Comparison of ENCODE assay signal across 10 cellular contexts in the genomic region with DNA sequence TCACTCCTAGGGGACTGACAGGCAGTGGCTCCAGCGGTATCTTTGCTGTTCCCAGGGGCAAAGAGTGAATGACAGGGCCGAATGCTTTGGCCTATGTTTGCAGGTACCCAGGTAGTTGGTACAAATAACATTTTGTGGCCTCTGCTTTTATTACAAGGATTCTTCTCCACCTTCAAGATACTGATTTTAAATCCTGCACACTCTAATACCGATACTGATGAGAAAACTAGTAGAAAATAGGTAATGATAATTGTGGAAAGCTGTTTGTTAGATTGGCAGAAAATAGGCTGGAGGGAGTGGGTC. TPM values are rescaled to one million over a fixed set of nuclear protein-coding genes. Genes with fewer than 3 reads are reported as not detected.
DNase-seq lines count a peak whose midpoint lies in the region; TF ChIP-seq lines count a peak whose summit lies in the region.
"Had no signal": no experiment of that assay in that cellular context is flagged by ENCODE, and none has a peak within 500 bp of the region (broad histone marks: within the 10 kb centered on the region; RNA-seq: fewer than 3 reads in every experiment).

No MANE protein-coding gene starts in this region.

- H2AFZ ChIP-seq in MM.1S (ENCODE audit: low read length): peak overlapping the region; percentile 80

- peak overlapping the region; percentile 80; the same call in 1 of the 2 replicates for H3K27ac ChIP-seq in MM.1S (ENCODE audit: low read length)
- peak overlapping the region; percentile 73 for H3K27ac ChIP-seq in epithelial cell of prostate
- H3K27ac ChIP-seq in neutrophil: peak overlapping the region; percentile 87

- peak overlapping the region; percentile 63 for H3K4me2 ChIP-seq in MM.1S (ENCODE audit: low read depth, low read length)

- TF ChIP-seq CTCF in BE2C (IDR thresholded peaks at IDR 0.05; ENCODE audit: low read depth, low read length) (no peak), MM.1S (IDR thresholded peaks at IDR 0.05; ENCODE audit: low read length) (no peak), neutrophil (IDR thresholded peaks at IDR 0.05) (no peak)

- DNase-seq in BE2C (no peak), MM.1S (no peak), epithelial cell of prostate (ENCODE audit: low read depth, low spot score) (no peak), posterior vena cava (ENCODE audit: low spot score) (no peak), NCI-H128 (lab: John Stamatoyannopoulos, UW; ENCODE audit: unreplicated experiment) (no peak), putamen (ENCODE audit: low spot score) (no peak)
- no peak for DNase-seq in activated CD8-positive, alpha-beta memory T cell treated with anti-CD3 and anti-CD28 coated beads for 24 hours
- DNase-seq: GOT3; stimulated activated CD4-positive, alpha-beta T cell treated with anti-CD3 and anti-CD28 coated beads, Interleukin-4, amount 100 ng/mL, for 1 hour had no signal

- peak overlapping the region; percentile 82 for H3K4me3 ChIP-seq in BE2C (ENCODE audit: low read depth, low read length)
- H3K4me3 ChIP-seq in MM.1S (ENCODE audit: low read length): peak overlapping the region; percentile 86
- H3K4me3 ChIP-seq in neutrophil (ENCODE audit: low read depth in 1 of 2, low read length in 1 of 2): peak overlapping the region; percentile 85 to 89

- peak overlapping the region; percentile 92 for H3K9ac ChIP-seq in MM.1S (ENCODE audit: low read length)

- no peaks in the 10 kb centered on the region for H4K20me1 ChIP-seq in MM.1S (ENCODE audit: insufficient read depth, low read length)

- H3K9me2 ChIP-seq in MM.1S (replicated peaks; ENCODE audit: insufficient read depth, low read length): no peaks in the 10 kb centered on the region

- peaks cover 28% of the 10 kb centered on the region for H3K79me2 ChIP-seq in MM.1S (ENCODE audit: low read length)

- H3K36me3 ChIP-seq in BE2C (no peaks in the 10 kb centered on the region), MM.1S (replicated peaks; ENCODE audit: insufficient read depth, low read length) (no peaks in the 10 kb centered on the region), neutrophil (peaks cover 4% of the 10 kb centered on the region)

- intact Hi-C loops in posterior vena cava (cut with DNase I): loop anchor here in 1 of 2 donors (5.0 kb wide), 1 partner anchor 175 kb away; no protein-coding TSS in a partner anchor

- H3K4me1 ChIP-seq in BE2C (0 out of 2 replicates have a peak, but pooled peaks cover 2% of the 10 kb centered on the region), MM.1S (ENCODE audit: low read length) (peaks cover 16% of the 10 kb centered on the region), neutrophil (ENCODE audit: control insufficient read depth in 1 of 2, insufficient read depth in 1 of 2, low read depth in 1 of 2, low read length in 1 of 2) (peaks cover 25 to 33% of the 10 kb centered on the region in 2 experiments)

- H3K27me3 ChIP-seq in BE2C (no peaks in the 10 kb centered on the region), MM.1S (replicated peaks; ENCODE audit: insufficient read depth, low read length) (no peaks in the 10 kb centered on the region), neutrophil (no peaks in the 10 kb centered on the region)

- peaks cover 6% of the 10 kb centered on the region; the same call in 1 of the 2 replicates for H3F3A ChIP-seq in MM.1S (ENCODE audit: insufficient read depth, low read length)

- no peaks in the 10 kb centered on the region for H3K9me3 ChIP-seq in BE2C
- H3K9me3 ChIP-seq in MM.1S (replicated peaks; ENCODE audit: insufficient read depth, low read length): no peaks in the 10 kb centered on the region
- no peaks in the 10 kb centered on the region for H3K9me3 ChIP-seq in neutrophil

RNA-seq across cellular contexts. Expression of a gene that starts 0.8 kb away (rescaled TPM):
- polyA plus RNA-seq in BE2C (2012; ENCODE audit: insufficient read depth, insufficient read length, low read depth): 15.8 TPM
- 10 to 100 TPM; 22.5 to 28.4 TPM for total RNA-seq in posterior vena cava

RNA-seq across cellular contexts. Expression of a gene that starts 29.0 kb away (rescaled TPM):
- 19.5 TPM for polyA plus RNA-seq in BE2C (2012; ENCODE audit: insufficient read depth, insufficient read length, low read depth)
- total RNA-seq in posterior vena cava: 10 to 100 TPM; 19.8 to 22.4 TPM
